8 cellular contexts compared by ENCODE assay signal in genomic region chr7:88219781-88220747, GRCh38. TPM values are rescaled to one million over a fixed set of nuclear protein-coding genes. Genes with fewer than 3 reads are reported as not detected.
A peak's percentile ranks its signal among the peaks of the same experiment; 100 is the strongest.
DNase-seq lines count a peak whose midpoint lies in the region; ATAC-seq and TF ChIP-seq lines count a peak whose summit lies in the region.

TSS of gene SRI (minus strand) at chr7:88220038. CDS start at chr7:88220026, 12 bp downstream.

- peaks cover 2% of the 10 kb centered on the region; the same call in 1 of the 2 replicates for H3K36me3 ChIP-seq in Caco-2 (ENCODE audit: control insufficient read depth, insufficient read depth, low read length)
- H3K36me3 ChIP-seq in endocrine pancreas (ENCODE audit: control insufficient read depth, insufficient read depth, low read length), result no peaks in the 10 kb centered on the region
- peaks cover 21% of the 10 kb centered on the region for H3K36me3 ChIP-seq in mesodermal cell (ENCODE audit: control insufficient read depth, insufficient read depth, low read length)

- 1% methylated on average over 46 to 57 of the region's 75 CpGs for WGBS in mesodermal cell (ENCODE audit: insufficient coverage in 2 of 2), 2 experiments

- H3K4me1 Mint-ChIP-seq in Caco-2 (ENCODE audit: low read depth, unreplicated experiment), result peaks cover 7% of the 10 kb centered on the region

- ATAC-seq in GM19467 (IDR thresholded peaks at IDR 0.05; ENCODE audit: unreplicated experiment), result peak; percentile 64

- H3K9ac ChIP-seq in endocrine pancreas (ENCODE audit: control insufficient read depth, insufficient read depth, low read length), result peak within 1 kb of the TSS; percentile 73

- no TSS peak for BruUV-seq in Caco-2 (replicated peaks; lab: Mats Ljungman, UMichigan)

- peak; percentile 60 to 98 for TF ChIP-seq CTCF in Caco-2 (IDR thresholded peaks at IDR 0.05; ENCODE audit: insufficient read depth in 1 of 2, low read depth in 1 of 2, low read length in 1 of 2, severe bottlenecking in 1 of 2, unreplicated experiment in 1 of 2)

- DNase-seq in Caco-2 (peak; percentile 84 to 93), HPDE6-E6E7 (ENCODE audit: extremely low spot score) (peak; percentile 82)
- DNase-seq in NK-92 treated with Interleukin-12 subunit alpha and Interleukin-12 subunit beta, amount 100 ng/mL, for 24 hours (lab: John Stamatoyannopoulos, UW), result peak; percentile 88
- peak; percentile 75 to 86 (median 85) for DNase-seq in activated CD8-positive, alpha-beta memory T cell treated with anti-CD3 and anti-CD28 coated beads for 48 hours (ENCODE audit: low read depth in 2 of 3, low spot score in 2 of 3)
- peak; percentile 74 to 81 for DNase-seq in stimulated activated CD8-positive, alpha-beta memory T cell treated with anti-CD3 and anti-CD28 coated beads, Interleukin-15, amount 100 ng/mL, for 4 hours (ENCODE audit: low read depth in 2 of 2)

- H3K27ac Mint-ChIP-seq in Caco-2 (ENCODE audit: unreplicated experiment), result peak within 1 kb of the TSS; percentile 90

- H3K36me3 Mint-ChIP-seq in Caco-2 (ENCODE audit: insufficient read depth, unreplicated experiment), result peaks cover 6% of the 10 kb centered on the region

- POLR2A ChIA-PET in Caco-2 (lab: Charles Lee), result no interaction called here

- H3K27me3 ChIP-seq in Caco-2 (replicated peaks; ENCODE audit: control insufficient read depth, insufficient read depth, low read length) (no peaks in the 10 kb centered on the region), endocrine pancreas (ENCODE audit: control insufficient read depth, insufficient read depth, low read length) (no peaks in the 10 kb centered on the region)

- CTCF ChIA-PET in Caco-2 (lab: Charles Lee), result interaction anchor here (0.8 to 1.3 kb wide), 2 partner anchors 8 to 125 kb away, joined by 3 to 4 read pairs; no protein-coding TSS in a partner anchor

- H3K27ac ChIP-seq in mesodermal cell (ENCODE audit: low read depth, low read length, severe bottlenecking), result peak within 1 kb of the TSS; percentile 98

- H3K27me3 Mint-ChIP-seq in Caco-2 (ENCODE audit: insufficient read depth, unreplicated experiment), result no peaks in the 10 kb centered on the region

- H3K9me3 Mint-ChIP-seq in Caco-2 (ENCODE audit: unreplicated experiment), result no peaks in the 10 kb centered on the region

- H3K9me3 ChIP-seq in Caco-2 (no peaks in the 10 kb centered on the region), endocrine pancreas (ENCODE audit: control insufficient read depth, low read length) (no peaks in the 10 kb centered on the region), mesodermal cell (ENCODE audit: control insufficient read depth, low read length) (no peaks in the 10 kb centered on the region)

- peak within 1 kb of the TSS; percentile 75 for H3K4me3 Mint-ChIP-seq in Caco-2 (ENCODE audit: unreplicated experiment)

- H3K4me1 ChIP-seq in Caco-2 (peaks cover 20% of the 10 kb centered on the region; the same call in 1 of the 2 replicates), endocrine pancreas (ENCODE audit: control insufficient read depth, insufficient read depth, low read length) (no peaks in the 10 kb centered on the region), mesodermal cell (ENCODE audit: control insufficient read depth, insufficient read depth, low read length, poor library complexity, severe bottlenecking) (no peaks in the 10 kb centered on the region)

- intact Hi-C loops in Caco-2 (cut with micrococcal nuclease; ENCODE audit: unreplicated experiment), result loop anchor here (1.0 kb wide), 1 partner anchor 7 kb away; no protein-coding TSS in a partner anchor

- H3K4me3 ChIP-seq in Caco-2 (ENCODE audit: low read depth, low read length) (peak within 1 kb of the TSS; percentile 93), endocrine pancreas (ENCODE audit: control insufficient read depth, insufficient read depth, low read length) (peak within 1 kb of the TSS; percentile 82), mesodermal cell (ENCODE audit: extremely low read depth, insufficient read depth, low read length, poor library complexity, severe bottlenecking) (peak within 1 kb of the TSS; percentile 85)

RNA-seq across cellular contexts. Expression of gene SRI, which starts in this region (rescaled TPM):
- 93.1 and 103 TPM in 2 replicates for total RNA-seq in Caco-2 (2022)
- 151 TPM for polyA plus RNA-seq in mesodermal cell (2013, experiment 1 of 2)
- 143 TPM for polyA plus RNA-seq in mesodermal cell (2013, experiment 2 of 2)

Comparison
In these comparisons a context has a peak if more than half of its experiments do, and no peak if none do; other contexts are left out.
1. Peak in every context shown above with its lines: DNase-seq, ATAC-seq, H3K4me3 ChIP-seq and H3K27ac ChIP-seq.